ENCODE assay signal across 25 cellular contexts in the genomic region with DNA sequence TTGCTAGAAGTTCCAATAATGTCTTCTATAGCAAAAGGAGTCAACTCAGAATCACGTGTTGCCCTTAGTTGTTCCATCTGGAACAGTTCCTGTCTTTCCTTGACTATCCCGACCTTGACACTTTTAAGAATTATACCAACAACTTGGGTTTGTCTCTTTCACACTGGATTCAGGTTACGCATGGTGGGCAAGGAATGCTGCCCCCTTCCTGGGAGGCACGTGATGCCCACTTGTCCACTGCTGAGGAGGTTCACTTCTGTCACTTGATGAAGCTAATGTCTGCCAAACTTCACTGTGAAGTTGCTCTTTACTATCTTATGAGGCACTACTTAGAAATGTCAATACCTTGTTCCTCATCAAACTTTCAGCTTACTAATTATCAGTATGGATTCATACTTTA. TPM values are rescaled to one million over a fixed set of nuclear protein-coding genes. Genes with fewer than 3 reads are reported as not detected.
A peak's percentile ranks its signal among the peaks of the same experiment; 100 is the strongest.
DNase-seq lines count a peak whose midpoint lies in the region; ATAC-seq and TF ChIP-seq lines count a peak whose summit lies in the region.
"Had no signal": no experiment of that assay in that cellular context is flagged by ENCODE, and none has a peak within 500 bp of the region (broad histone marks: within the 10 kb centered on the region; RNA-seq: fewer than 3 reads in every experiment).

No MANE protein-coding gene starts in this region.

- no peaks in the 10 kb centered on the region for H3K9me3 Mint-ChIP-seq in activated T-cell treated with anti-CD3 and anti-CD28 coated beads, Interleukin-2, amount 50 U/mL, for 72 hours
- peaks cover 31% of the 10 kb centered on the region for H3K9me3 Mint-ChIP-seq in nephron progenitor cell
- H3K9me3 Mint-ChIP-seq: CD4-positive, alpha-beta T cell had no signal

- no peak overlapping the region for H3K4me3 Mint-ChIP-seq in activated T-cell treated with anti-CD3 and anti-CD28 coated beads, Interleukin-2, amount 50 U/mL, for 72 hours
- no peak overlapping the region for H3K4me3 Mint-ChIP-seq in nephron progenitor cell
- H3K4me3 Mint-ChIP-seq: CD4-positive, alpha-beta T cell had no signal

- ATAC-seq in activated T-cell treated with anti-CD3 and anti-CD28 coated beads, Interleukin-2, amount 50 U/mL, for 72 hours (replicated peaks in 1 of 2), result no peak
- ATAC-seq: GM12878, left lung had no signal

- DNase-seq in activated T-cell treated with anti-CD3 and anti-CD28 coated beads, Interleukin-2, amount 50 U/mL, for 72 hours, result no peak
- DNase-seq in activated T-cell treated with anti-CD3 and anti-CD28 coated beads for 4 hours (no peak), GM20000 (ENCODE audit: low spot score) (peak; percentile 2), erythroblast (lab: John Stamatoyannopoulos, UW) (no peak), nephron progenitor cell (no peak), posterior vena cava (ENCODE audit: low spot score) (no peak), H4 (ENCODE audit: low spot score) (no peak), NCI-H128 (lab: John Stamatoyannopoulos, UW; ENCODE audit: unreplicated experiment) (no peak)
- DNase-seq: activated CD4-positive, CD25-positive, alpha-beta regulatory T cell treated with anti-CD3 and anti-CD28 coated beads, Interleukin-2, amount 50 U/mL, for 72 hours; activated CD8-positive, alpha-beta memory T cell treated with anti-CD3 and anti-CD28 coated beads for 24 hours; activated naive CD4-positive, alpha-beta T cell; activated T-cell treated with anti-CD3 and anti-CD28 coated beads, Interleukin-2, amount 50 U/mL, for 1 hour; amygdala; CD4-positive, alpha-beta T cell; DMS 273 treated with DMSO at 0.1 percent for 48 hours; hypothalamus; left lung; NCI-H1417 treated with DMSO at 0.1 percent for 48 hours; NCI-H2029 treated with DMSO at 0.1 percent for 48 hours; NCI-H226; Peyer's patch; SHP77 treated with DMSO at 0.1 percent for 48 hours; stimulated activated CD4-positive, alpha-beta T cell treated with anti-CD3 and anti-CD28 coated beads, Interleukin-15, amount 100 ng/mL, for 24 hours; stimulated activated CD4-positive, alpha-beta T cell treated with anti-CD3 and anti-CD28 coated beads, Interleukin-4, amount 100 ng/mL, for 4 hours had no signal

- H3K27me3 Mint-ChIP-seq in activated T-cell treated with anti-CD3 and anti-CD28 coated beads, Interleukin-2, amount 50 U/mL, for 72 hours (ENCODE audit: low read depth), result no peaks in the 10 kb centered on the region
- H3K27me3 Mint-ChIP-seq in nephron progenitor cell (ENCODE audit: low read depth, poor library complexity), result no peaks in the 10 kb centered on the region
- H3K27me3 Mint-ChIP-seq: CD4-positive, alpha-beta T cell had no signal

- H3K36me3 Mint-ChIP-seq in activated T-cell treated with anti-CD3 and anti-CD28 coated beads, Interleukin-2, amount 50 U/mL, for 72 hours (ENCODE audit: insufficient read depth in 2 of 2), result peaks cover 14 to 29% of the 10 kb centered on the region in 2 donors
- peaks cover 78% of the 10 kb centered on the region for H3K36me3 Mint-ChIP-seq in nephron progenitor cell (ENCODE audit: low read depth)

- TF ChIP-seq POLR2A in erythroblast (IDR thresholded peaks at IDR 0.05; ENCODE audit: low read length), result peak; percentile 13

- intact Hi-C loops in posterior vena cava (cut with DNase I), result no loop called here

- peaks cover 46% of the 10 kb centered on the region for H3K4me1 Mint-ChIP-seq in activated T-cell treated with anti-CD3 and anti-CD28 coated beads, Interleukin-2, amount 50 U/mL, for 72 hours (ENCODE audit: low read depth)
- H3K4me1 Mint-ChIP-seq in nephron progenitor cell, result peaks cover 10% of the 10 kb centered on the region

- no peak for TF ChIP-seq CTCF in GM20000 (IDR thresholded peaks at IDR 0.05; ENCODE audit: extremely low read depth, missing control alignments)
- no peak for TF ChIP-seq CTCF in nephron progenitor cell (IDR thresholded peaks at IDR 0.05)

- peak overlapping the region; percentile 59 for H3K27ac Mint-ChIP-seq in activated T-cell treated with anti-CD3 and anti-CD28 coated beads, Interleukin-2, amount 50 U/mL, for 72 hours
- H3K27ac Mint-ChIP-seq in nephron progenitor cell, result peak overlapping the region; percentile 43
- H3K27ac Mint-ChIP-seq: CD4-positive, alpha-beta T cell had no signal

RNA-seq across cellular contexts. Expression of a gene that starts 5.3 kb away (rescaled TPM):
- 100 to 1,000 TPM; 175 to 181 TPM for total RNA-seq in activated T-cell treated with anti-CD3 and anti-CD28 coated beads, Interleukin-2, amount 50 U/mL, for 72 hours
- total RNA-seq in posterior vena cava, result 100 to 1,000 TPM; 141 to 174 TPM
- 385 and 479 TPM in 2 replicates for total RNA-seq in H4 (2014; rRNA removed; shearing (Covaris generic))

RNA-seq across cellular contexts. Expression of a gene that starts 12.7 kb away (rescaled TPM):
- 100 to 1,000 TPM; 123 to 129 TPM for total RNA-seq in activated T-cell treated with anti-CD3 and anti-CD28 coated beads, Interleukin-2, amount 50 U/mL, for 72 hours
- 10 to 100 TPM; 45.3 to 61.1 TPM for total RNA-seq in posterior vena cava
- total RNA-seq in H4 (2014; rRNA removed; shearing (Covaris generic)), result 31.0 and 31.4 TPM in 2 replicates

RNA-seq across cellular contexts. Expression of a gene that starts 18.4 kb away (rescaled TPM):
- 10 to 100 TPM; 15.2 to 18.0 TPM for total RNA-seq in activated T-cell treated with anti-CD3 and anti-CD28 coated beads, Interleukin-2, amount 50 U/mL, for 72 hours
- total RNA-seq in posterior vena cava, result 1 to 10 TPM; 5.1 to 7.1 TPM
- 0.84 and 1.6 TPM in 2 replicates for total RNA-seq in H4 (2014; rRNA removed; shearing (Covaris generic))
